Comparison of ENCODE assay signal across 1 cellular context in genomic region chr19:19488875-19489690, GRCh38.
TF ChIP-seq lines count a peak whose summit lies in the region.

No MANE protein-coding gene starts in this region.

TF ChIP-seq in HepG2, 621 proteins besides CTCF, POLR2A, EP300 and RAD21:
- TF ChIP-seq RAD51 (IDR thresholded peaks at IDR 0.05; ENCODE audit: borderline replicate concordance) (peak; percentile 88), NFKBIZ (CRISPR knock-in tag; IDR thresholded peaks at IDR 0.05) (no peak), KAT8 (CRISPR knock-in tag; IDR thresholded peaks at IDR 0.05) (0 out of 2 replicates have a peak, but pooled peaks have one; percentile 28), TFE3 (CRISPR knock-in tag; IDR thresholded peaks at IDR 0.05) (0 out of 2 replicates have a peak, but pooled peaks have one; percentile 29), GABPA (IDR thresholded peaks at IDR 0.05; ENCODE audit: low read depth, low read length) (no peak), GABPA (CRISPR knock-in tag; IDR thresholded peaks at IDR 0.05; ENCODE audit: low read depth) (peak; percentile 56; the same call in 1 of the 2 replicates), YY1 (IDR thresholded peaks at IDR 0.05; ENCODE audit: insufficient read depth, insufficient replicate concordance, low read depth, low read length) (peak; percentile 64), CREB1 (IDR thresholded peaks at IDR 0.05) (peak; percentile 36; the same call in 1 of the 2 replicates), CREB1 (CRISPR knock-in tag; IDR thresholded peaks at IDR 0.05) (no peak), CAMTA2 (CRISPR knock-in tag; IDR thresholded peaks at IDR 0.05; ENCODE audit: borderline replicate concordance) (peak; percentile 38; the same call in 1 of the 2 replicates), ZNF335 (CRISPR knock-in tag; IDR thresholded peaks at IDR 0.05) (0 out of 2 replicates have a peak, but pooled peaks have one; percentile 12), MXD1 (CRISPR knock-in tag; IDR thresholded peaks at IDR 0.05) (0 out of 2 replicates have a peak, but pooled peaks have one; percentile 34), ZBTB49 (CRISPR knock-in tag; IDR thresholded peaks at IDR 0.05; ENCODE audit: borderline replicate concordance) (no peak), USF2 (IDR thresholded peaks at IDR 0.05; ENCODE audit: low read depth, low read length) (peak; percentile 93), USF2 (CRISPR knock-in tag; IDR thresholded peaks at IDR 0.05; ENCODE audit: borderline replicate concordance) (peak; percentile 66; the same call in 1 of the 2 replicates), ELF1 (CRISPR knock-in tag; IDR thresholded peaks at IDR 0.05) (0 out of 2 replicates have a peak, but pooled peaks have one; percentile 21), ZNF569 (CRISPR knock-in tag; IDR thresholded peaks at IDR 0.05; ENCODE audit: borderline replicate concordance) (no peak), ZBTB33 (CRISPR knock-in tag; IDR thresholded peaks at IDR 0.05) (peak; percentile 80), ATF7 (IDR thresholded peaks at IDR 0.05) (peak; percentile 79), ATF7 (CRISPR knock-in tag; IDR thresholded peaks at IDR 0.05) (no peak), ZNF121 (CRISPR knock-in tag; IDR thresholded peaks at IDR 0.05) (no peak), GABPB1 (CRISPR knock-in tag; IDR thresholded peaks at IDR 0.05) (peak; percentile 40)
TF ChIP-seq in HepG2: peak in this region for 14.
